11 cellular contexts compared by ENCODE assay signal in the genomic region with DNA sequence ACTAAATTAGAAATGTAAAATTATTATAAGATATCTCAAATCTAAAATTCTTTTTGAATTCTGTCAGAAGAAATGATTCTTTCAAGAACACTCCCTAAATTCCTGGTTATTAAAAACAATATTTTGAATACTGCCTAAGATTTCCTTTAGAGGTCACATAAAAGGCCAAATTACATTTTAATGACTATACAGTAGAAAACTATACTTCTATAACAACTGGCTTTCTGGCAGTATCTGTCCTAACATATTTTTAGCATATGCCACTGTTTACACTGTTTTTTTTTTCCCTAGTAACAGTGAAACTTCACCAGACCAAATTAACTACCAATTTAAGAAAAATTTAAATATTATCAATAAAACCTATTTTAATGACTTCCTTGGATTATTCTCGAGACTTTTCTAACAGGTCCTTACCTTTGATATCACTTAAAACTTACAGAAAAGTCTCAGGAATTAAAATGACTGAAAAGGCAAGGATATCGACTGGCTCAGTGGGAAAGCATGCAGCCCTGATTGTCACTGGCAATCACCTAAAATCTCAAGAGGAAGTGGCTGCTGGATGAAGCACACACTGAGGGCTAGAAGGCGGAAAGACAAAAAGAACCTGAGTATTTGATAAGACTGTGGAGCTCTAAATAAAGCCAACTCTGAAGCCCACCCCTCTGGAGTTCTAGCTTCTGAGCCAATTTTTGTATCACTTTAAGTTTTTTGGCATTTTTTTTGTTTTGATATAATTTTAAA. TPM values are rescaled to one million over a fixed set of nuclear protein-coding genes. Genes with fewer than 3 reads are reported as not detected.
DNase-seq lines count a peak whose midpoint lies in the region; ATAC-seq and TF ChIP-seq lines count a peak whose summit lies in the region.
"Had no signal": no experiment of that assay in that cellular context is flagged by ENCODE, and none has a peak within 500 bp of the region (broad histone marks: within the 10 kb centered on the region; RNA-seq: fewer than 3 reads in every experiment).

No MANE protein-coding gene starts in this region.

- H3K4me3 ChIP-seq in PC-9 = no peak overlapping the region
- H3K4me3 ChIP-seq in epithelial cell of esophagus (ENCODE audit: low read length) = no peak overlapping the region

- CTCF ChIA-PET in PC-9 (lab: Charles Lee) = no interaction called here

- intact Hi-C loops in PC-9 (cut with micrococcal nuclease; ENCODE audit: unreplicated experiment) = loop anchor here (2.0 to 5.0 kb wide), 2 partner anchors 58 to 201 kb away; no protein-coding TSS in a partner anchor

- no peaks in the 10 kb centered on the region for H3K9me3 Mint-ChIP-seq in nephron progenitor cell

- no peaks in the 10 kb centered on the region for H3K36me3 ChIP-seq in PC-9 (ENCODE audit: low read depth)
- H3K36me3 ChIP-seq: neutrophil, WERI-Rb-1 had no signal

- peaks cover 35% of the 10 kb centered on the region for H3F3A ChIP-seq in PC-9 (ENCODE audit: insufficient read depth, low read depth)

- H3K4me2 ChIP-seq in PC-9 = peak overlapping the region; percentile 69

- peak overlapping the region; percentile 73 for H3K27ac Mint-ChIP-seq in nephron progenitor cell

- peaks cover 7% of the 10 kb centered on the region for H3K4me1 Mint-ChIP-seq in nephron progenitor cell

- BruUV-seq in PC-9 (replicated peaks; lab: Mats Ljungman, UMichigan) = no TSS peak

- no peak overlapping the region for H3K4me3 Mint-ChIP-seq in nephron progenitor cell

- H4K20me1 ChIP-seq in PC-9 (ENCODE audit: insufficient read depth) = no peaks in the 10 kb centered on the region

- no peak overlapping the region for H2AFZ ChIP-seq in PC-9

- no peaks in the 10 kb centered on the region; the same call in 1 of the 2 replicates for H3K9me3 ChIP-seq in PC-9 (ENCODE audit: insufficient read depth, low read depth)
- H3K9me3 ChIP-seq: neutrophil had no signal

- H3K79me2 ChIP-seq in PC-9 (ENCODE audit: low read depth) = no peaks in the 10 kb centered on the region

- POLR2A ChIA-PET in PC-9 (lab: Charles Lee; ENCODE audit: unreplicated experiment) = interaction anchor here (0.6 kb wide), 2 partner anchors 12 to 195 kb away, joined by 3 to 4 read pairs; no protein-coding TSS in a partner anchor

- no peak for ATAC-seq in GM18505 (IDR thresholded peaks at IDR 0.05; ENCODE audit: unreplicated experiment)

- DNase-seq in GM04503 (ENCODE audit: low read depth) = peak; percentile 19
- DNase-seq in PC-9 = peak; percentile 15 to 67
- DNase-seq in epithelial cell of esophagus (ENCODE audit: low read depth) = peak; percentile 14
- no peak for DNase-seq in nephron progenitor cell
- no peak for DNase-seq in cerebellar cortex (ENCODE audit: low spot score)
- DNase-seq in DMS79 treated with DMSO at 0.1 percent for 48 hours (lab: John Stamatoyannopoulos, UW) = no peak
- DNase-seq in superior temporal gyrus (ENCODE audit: extremely low spot score) = no peak
- DNase-seq: activated naive CD4-positive, alpha-beta T cell; WERI-Rb-1 had no signal

- H3K9me2 ChIP-seq in PC-9 (ENCODE audit: insufficient read depth) = no peaks in the 10 kb centered on the region

- H3K27me3 ChIP-seq in PC-9 (ENCODE audit: insufficient read depth, low read depth) = no peaks in the 10 kb centered on the region
- H3K27me3 ChIP-seq: neutrophil had no signal

- peaks cover 4% of the 10 kb centered on the region for H3K27me3 Mint-ChIP-seq in nephron progenitor cell (ENCODE audit: low read depth, poor library complexity)

- no peak for TF ChIP-seq POLR2A in GM18505 (IDR thresholded peaks at IDR 0.05; ENCODE audit: borderline replicate concordance, extremely low read depth, insufficient read depth, insufficient read length)

- TF ChIP-seq CTCF in PC-9 (conservative IDR thresholded peaks at IDR 0.05) = no peak
- no peak for TF ChIP-seq CTCF in epithelial cell of esophagus (IDR thresholded peaks at IDR 0.05; ENCODE audit: insufficient read depth, low read depth, low read length, missing control alignments)
- TF ChIP-seq CTCF in nephron progenitor cell (IDR thresholded peaks at IDR 0.05) = no peak

- H3K4me1 ChIP-seq in PC-9 (replicated peaks; ENCODE audit: insufficient read depth) = peaks cover 54% of the 10 kb centered on the region

- H3K36me3 Mint-ChIP-seq in nephron progenitor cell (ENCODE audit: low read depth) = no peaks in the 10 kb centered on the region

- peak overlapping the region; percentile 90 for H3K27ac ChIP-seq in PC-9
- H3K27ac ChIP-seq: WERI-Rb-1 had no signal

RNA-seq across cellular contexts. Expression of a gene that starts 59.6 kb away (rescaled TPM):
- total RNA-seq in PC-9 (2021) = 26.1 and 36.4 TPM in 2 replicates

Comparison
In these comparisons a context has a peak if more than half of its experiments do, and no peak if none do; other contexts are left out.
1. DNase-seq: peak in GM04503 (single experiment), PC-9 (2 of 2) and epithelial cell of esophagus (single experiment); none in nephron progenitor cell (single experiment), cerebellar cortex (single experiment), DMS79 treated with DMSO at 0.1 percent for 48 hours (single experiment) and superior temporal gyrus (single experiment).